20 cellular contexts compared by ENCODE assay signal in genomic region chr7:107494910-107495309, GRCh38. TPM values are rescaled to one million over a fixed set of nuclear protein-coding genes. Genes with fewer than 3 reads are reported as not detected.
A peak's percentile ranks its signal among the peaks of the same experiment; 100 is the strongest.
DNase-seq lines count a peak whose midpoint lies in the region; ATAC-seq and TF ChIP-seq lines count a peak whose summit lies in the region.
"Had no signal": no experiment of that assay in that cellular context is flagged by ENCODE, and none has a peak within 500 bp of the region (broad histone marks: within the 10 kb centered on the region; RNA-seq: fewer than 3 reads in every experiment).

No MANE protein-coding gene starts in this region.

- H3K27me3 Mint-ChIP-seq in H9 (ENCODE audit: low read depth) (no peaks in the 10 kb centered on the region), neural crest cell (ENCODE audit: low read depth) (no peaks in the 10 kb centered on the region)

- H3K79me2 ChIP-seq in H9 (ENCODE audit: insufficient read depth, low read length) (no peaks in the 10 kb centered on the region), SK-N-SH (ENCODE audit: insufficient read depth) (peaks cover 51% of the 10 kb centered on the region)

- H3K9me3 ChIP-seq in H9 (ENCODE audit: control insufficient read depth, low read depth, low read length) (no peaks in the 10 kb centered on the region), colonic mucosa (no peaks in the 10 kb centered on the region), SK-N-SH (no peaks in the 10 kb centered on the region)
- H3K9me3 ChIP-seq: SJSA1 had no signal

- H3K4me1 ChIP-seq in H9 (ENCODE audit: insufficient read depth, low read length) (no peaks in the 10 kb centered on the region), colonic mucosa (no peaks in the 10 kb centered on the region), SK-N-SH (ENCODE audit: control insufficient read depth in 1 of 2, insufficient read depth in 2 of 2, low read depth in 1 of 2, low read length in 1 of 2) (peaks cover 0 to 6% of the 10 kb centered on the region in 2 experiments; a peak in 1 of 4 replicates)

- no peak for TF ChIP-seq EP300 in SK-N-SH (IDR thresholded peaks at IDR 0.05; ENCODE audit: borderline replicate concordance in 1 of 2, low read depth in 1 of 2, low read length in 1 of 2)

- POLR2A ChIA-PET in SK-N-SH (lab: Yijun Ruan, JAX) = no interaction called here

- no peak overlapping the region for H3K4ac ChIP-seq in H9 (ENCODE audit: low read depth, low read length)

- CTCF ChIA-PET in SK-N-SH (lab: Yijun Ruan, JAX) = interaction anchor here (1.1 kb wide), 1 partner anchor 26 kb away, joined by 3 read pairs; no protein-coding TSS in a partner anchor

- DNase-seq in H9 (no peak), colonic mucosa (no peak), neural crest cell (ENCODE audit: low read depth, low spot score) (no peak), NCI-H146 treated with DMSO at 0.1 percent for 48 hours (lab: John Stamatoyannopoulos, UW; ENCODE audit: unreplicated experiment) (no peak), SK-N-SH (no peak)
- DNase-seq: AML-193, GF-D8, GM23248, NCI-H1105, NCI-H1694, NCI-H510A, NCI-H774, SW 1271 had no signal

- H3K36me3 Mint-ChIP-seq in H9 (ENCODE audit: insufficient read depth in 1 of 3, low read depth in 3 of 3) (peaks cover 0 to 7% (median 3%) of the 10 kb centered on the region in 3 experiments; a peak in 5 of 7 replicates), neural crest cell (ENCODE audit: low read depth) (peaks cover 3% of the 10 kb centered on the region)

- TF ChIP-seq RAD21 in SK-N-SH (IDR thresholded peaks at IDR 0.05; ENCODE audit: low read length) = no peak

- H3K36me3 ChIP-seq in colonic mucosa (no peaks in the 10 kb centered on the region), SK-N-SH (replicated peaks in 1 of 2; ENCODE audit: control insufficient read depth in 1 of 2, insufficient read depth in 2 of 2, low read length in 1 of 2) (no peaks in the 10 kb centered on the region)
- H3K36me3 ChIP-seq: SJSA1 had no signal

- H3K79me1 ChIP-seq in H9 (ENCODE audit: insufficient read depth, low read depth, low read length, poor library complexity, severe bottlenecking) = peaks cover 6% of the 10 kb centered on the region

- H3K27ac Mint-ChIP-seq in H9 (peak overlapping the region in 1 of 3 experiments; percentile 24; a peak in 1 of 7 replicates), neural crest cell (ENCODE audit: unreplicated experiment) (peak overlapping the region; percentile 30)

- H4K20me1 ChIP-seq in H9 (ENCODE audit: control insufficient read depth, insufficient read depth, insufficient read length) (no peaks in the 10 kb centered on the region), SK-N-SH (ENCODE audit: insufficient read depth) (no peaks in the 10 kb centered on the region)

- no peak overlapping the region for H4K91ac ChIP-seq in H9 (ENCODE audit: insufficient read length, low read depth, low read length)

- no peak overlapping the region for H3K18ac ChIP-seq in H9 (ENCODE audit: insufficient read length, low read depth, low read length)

- no peak overlapping the region for H3T11ph ChIP-seq in H9 (ENCODE audit: low read length)

- H3K4me1 Mint-ChIP-seq in H9 (peaks cover 0 to 8% of the 10 kb centered on the region in 2 experiments; a peak in 3 of 4 replicates), neural crest cell (peaks cover 3% of the 10 kb centered on the region)

- H3K27me3 ChIP-seq in H9 (ENCODE audit: insufficient read depth, low read length) (no peaks in the 10 kb centered on the region), colonic mucosa (no peaks in the 10 kb centered on the region), SK-N-SH (ENCODE audit: insufficient read depth) (no peaks in the 10 kb centered on the region)
- H3K27me3 ChIP-seq: SJSA1 had no signal

- no peak overlapping the region for H2BK12ac ChIP-seq in H9 (ENCODE audit: insufficient read length, low read depth, low read length)

- no peak overlapping the region for H4K8ac ChIP-seq in H9 (replicated peaks; ENCODE audit: insufficient read length, low read depth, low read length)

- H3K9me3 Mint-ChIP-seq in H9 (no peaks in the 10 kb centered on the region), neural crest cell (peaks cover 3% of the 10 kb centered on the region)

- H3K27ac ChIP-seq in C4-2B (peak overlapping the region; percentile 14; the same call in 1 of the 2 replicates), H9 (ENCODE audit: insufficient read length, low read depth, low read length) (no peak overlapping the region), colonic mucosa (peak overlapping the region; percentile 15), SK-N-SH (ENCODE audit: low read depth in 2 of 2, low read length in 1 of 2) (no peak overlapping the region)
- H3K27ac ChIP-seq: GM23248, RWPE1, SJSA1 had no signal

- no CpG with 5 or more reads among the region's 7 CpGs for WGBS in H9 (ENCODE audit: extremely low coverage, insufficient read length, low lambda C conversion rate)
- 95% methylated on average over 7 of the region's 7 CpGs for WGBS in SK-N-SH (ENCODE audit: low lambda C conversion rate)

- H3K9ac ChIP-seq in H9 (ENCODE audit: extremely low read depth, insufficient read length, low read length) = no peak overlapping the region
- H3K9ac ChIP-seq in colonic mucosa (ENCODE audit: low read depth in 2 of 2, low read length in 2 of 2) = no peak overlapping the region
- H3K9ac ChIP-seq in SK-N-SH = no peak overlapping the region
- H3K9ac ChIP-seq: GM23248 had no signal

- no peak overlapping the region for H3K4me2 ChIP-seq in H9 (ENCODE audit: insufficient read depth, insufficient read length, low read length)
- H3K4me2 ChIP-seq in SK-N-SH = no peak overlapping the region

- H2BK120ac ChIP-seq in H9 (ENCODE audit: low read depth, low read length, poor library complexity, severe bottlenecking) = peak overlapping the region; percentile 36

- H2BK5ac ChIP-seq in H9 (ENCODE audit: insufficient read length, low read length) = no peak overlapping the region

- no peak overlapping the region for H2AK5ac ChIP-seq in H9 (ENCODE audit: insufficient read length, low read length)

- H3K23ac ChIP-seq in H9 (ENCODE audit: insufficient read length, low read depth, low read length) = no peak overlapping the region

- H3F3A ChIP-seq in SK-N-SH (replicated peaks; ENCODE audit: insufficient read depth) = no peaks in the 10 kb centered on the region

- no peaks in the 10 kb centered on the region for H3K9me2 ChIP-seq in SK-N-SH

- H3K4me3 Mint-ChIP-seq in H9 (no peak overlapping the region), neural crest cell (no peak overlapping the region)
- H3K4me3 Mint-ChIP-seq: CD14-positive monocyte had no signal

- intact Hi-C loops in colonic mucosa (cut with DNase I) = no loop called here

- H2BK15ac ChIP-seq in H9 (ENCODE audit: low read depth, low read length) = no peak overlapping the region

- ATAC-seq in HG03097 (IDR thresholded peaks at IDR 0.05; ENCODE audit: low FRiP score, unreplicated experiment) = no peak
- ATAC-seq: HCT116 had no signal

- H2BK20ac ChIP-seq in H9 (ENCODE audit: low read depth, low read length, poor library complexity, severe bottlenecking) = no peak overlapping the region

- no peak overlapping the region for H3K56ac ChIP-seq in H9 (ENCODE audit: insufficient read length, low read depth, low read length)

- H3K14ac ChIP-seq in H9 (ENCODE audit: insufficient read depth, low read length) = no peak overlapping the region

- H3K23me2 ChIP-seq in H9 (ENCODE audit: insufficient read length, low read depth, low read length, poor library complexity, severe bottlenecking) = no peaks in the 10 kb centered on the region

- H3K4me3 ChIP-seq in colonic mucosa (no peak overlapping the region), SK-N-SH (ENCODE audit: low read depth in 2 of 2, low read length in 1 of 2) (no peak overlapping the region)
- H3K4me3 ChIP-seq: GM23248, SJSA1 had no signal

- no peak overlapping the region for H4K5ac ChIP-seq in H9 (ENCODE audit: insufficient read length, low read depth, low read length)

- TF ChIP-seq CTCF in C4-2B (conservative IDR thresholded peaks at IDR 0.05) (no peak), H9 (conservative IDR thresholded peaks at IDR 0.05) (no peak), colonic mucosa (IDR thresholded peaks at IDR 0.05) (no peak), neural crest cell (conservative IDR thresholded peaks at IDR 0.05) (no peak), SK-N-SH (IDR thresholded peaks at IDR 0.05) (no peak)

- no peak overlapping the region for H2AFZ ChIP-seq in H9 (ENCODE audit: low read length)
- H2AFZ ChIP-seq in SK-N-SH (ENCODE audit: low read depth) = no peak overlapping the region
- H2AFZ ChIP-seq: GM23248 had no signal

TF ChIP-seq in SK-N-SH, 30 proteins besides CTCF, POLR2A, EP300 and RAD21:
- TF ChIP-seq TAF1 (IDR thresholded peaks at IDR 0.05; ENCODE audit: borderline replicate concordance, low read depth, low read length) = no peak
- no peak for TF ChIP-seq NRF1 (IDR thresholded peaks at IDR 0.05; ENCODE audit: low read depth, low read length)
- no peak for TF ChIP-seq PBX3 (IDR thresholded peaks at IDR 0.05)
- no peak for TF ChIP-seq CHD2 (IDR thresholded peaks at IDR 0.05; ENCODE audit: low read length, partially characterized antibody)
- no peak for TF ChIP-seq NFIC (IDR thresholded peaks at IDR 0.05; ENCODE audit: borderline replicate concordance)
- TF ChIP-seq ELF1 (IDR thresholded peaks at IDR 0.05) = no peak
- no peak for TF ChIP-seq POLR2AphosphoS5 (IDR thresholded peaks at IDR 0.05; ENCODE audit: low read depth, low read length)

RNA-seq across cellular contexts. Expression of gene GPR22, which starts 25.1 kb away (rescaled TPM):
- total RNA-seq in H9 (2021) (not detected in 2 replicates), colonic mucosa (under 1 TPM in 1 of 2 donors, not detected in 1; 0.13 TPM), neural crest cell (0.07 TPM in 1 of 2 replicates, not detected in the other)
- 0.03 and 0.23 TPM in 2 replicates for polyA plus RNA-seq in SK-N-SH (2012; rRNA removed)
- 0.12 TPM in 2 replicates for polyA plus RNA-seq in SK-N-SH (2012; cell fraction: cytosol; rRNA removed)
- polyA plus RNA-seq in SK-N-SH (2012; cell fraction: nucleus; rRNA removed) = not detected in 2 replicates
- total RNA-seq: GM23248, OCI-LY7, SJSA1 had no signal

Comparison
In these comparisons a context has a peak if more than half of its experiments do, and no peak if none do; other contexts are left out.
1. H3K27ac ChIP-seq: peak in C4-2B (single experiment) and colonic mucosa (single experiment); none in H9 (single experiment) and SK-N-SH (0 of 2).